Comparison of ENCODE assay signal across 8 cellular contexts in the genomic region with DNA sequence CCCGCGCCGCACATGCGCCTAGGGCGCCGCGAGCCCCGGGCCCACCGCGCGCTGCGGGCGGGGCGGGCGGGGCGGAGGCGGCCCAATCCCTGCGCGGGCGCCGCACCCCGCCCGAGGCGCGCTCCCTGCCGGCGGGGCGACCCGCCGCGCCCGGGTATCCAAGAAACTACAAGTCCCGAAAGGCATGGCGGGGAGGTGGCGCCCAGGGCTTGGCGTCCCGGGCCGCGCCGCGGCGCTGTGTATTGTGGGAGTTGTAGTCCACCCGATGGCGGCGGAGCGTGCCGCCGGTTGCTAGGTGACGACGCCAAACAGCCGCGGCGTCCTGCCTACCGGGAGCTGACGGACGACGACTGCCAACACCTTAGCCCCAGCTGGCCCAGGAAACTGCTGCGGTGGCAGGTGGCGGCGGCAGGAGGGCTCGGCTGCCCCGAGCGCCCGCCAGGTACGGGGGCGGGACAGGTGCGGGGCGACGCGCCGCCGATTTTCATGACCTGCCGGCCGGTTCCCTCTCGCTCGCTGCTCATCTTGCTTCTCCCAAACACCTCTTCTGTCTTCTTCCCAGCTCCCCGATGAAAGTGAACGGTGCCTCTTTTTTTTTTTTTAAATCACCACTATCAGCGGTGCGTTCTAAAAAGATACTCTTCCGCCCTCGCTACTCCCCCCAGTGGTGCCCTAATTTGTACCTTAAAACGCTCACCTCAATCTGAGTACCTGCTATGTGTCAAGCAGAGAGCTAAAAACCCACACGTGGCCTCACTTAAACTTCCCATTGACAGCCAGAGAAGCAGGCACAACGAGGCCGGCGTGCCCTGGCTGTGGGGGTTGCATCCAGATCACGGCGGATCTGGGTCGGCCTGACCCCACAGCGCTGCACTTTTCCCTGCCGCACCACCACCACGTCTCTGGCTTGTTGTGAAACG. TPM values are rescaled to one million over a fixed set of nuclear protein-coding genes. Genes with fewer than 3 reads are reported as not detected.
DNase-seq lines count a peak whose midpoint lies in the region; ATAC-seq and TF ChIP-seq lines count a peak whose summit lies in the region.

Gene CFAP99, plus strand, starts transcription at position 304 of the 920 bp plus-strand sequence.

- peak within 1 kb of the TSS; percentile 94 for H3K4me3 Mint-ChIP-seq in activated T-cell treated with anti-CD3 and anti-CD28 coated beads, Interleukin-2, amount 50 U/mL, for 4 hours

- intact Hi-C loops in PC-9 (cut with micrococcal nuclease; ENCODE audit: unreplicated experiment) (loop anchor here (1.0 to 10.0 kb wide), 2 partner anchors 46 to 157 kb away; partner anchors contain the start of genes MXD4 and RNF4), esophagus muscularis mucosa (cut with DNase I) (loop anchor here (5.0 to 10.0 kb wide), 4 partner anchors 48 to 546 kb away; partner anchors contain the start of genes GRK4, HAUS3, MXD4 and NOP14)

- no peaks in the 10 kb centered on the region for H3K9me3 Mint-ChIP-seq in activated T-cell treated with anti-CD3 and anti-CD28 coated beads, Interleukin-2, amount 50 U/mL, for 4 hours

- peak within 1 kb of the TSS; percentile 54; the same call in 1 of the 2 replicates for H3K4me3 ChIP-seq in PC-9
- H3K4me3 ChIP-seq in esophagus muscularis mucosa = peak within 1 kb of the TSS; percentile 71 to 88 (median 72)
- H3K4me3 ChIP-seq in muscle layer of duodenum (ENCODE audit: low read depth in 1 of 2, low read length in 2 of 2) = peak within 1 kb of the TSS; percentile 67 to 86

- DNase-seq in DMS153 treated with DMSO at 0.1 percent for 48 hours (lab: John Stamatoyannopoulos, UW; ENCODE audit: unreplicated experiment) (peak; percentile 67), KBM-7 (peak; percentile 95), PC-9 (peak; percentile 86 to 96), esophagus muscularis mucosa (ENCODE audit: extremely low spot score) (peak; percentile 98)
- peak; percentile 98 for DNase-seq in activated T-cell treated with anti-CD3 and anti-CD28 coated beads, Interleukin-2, amount 50 U/mL, for 4 hours
- peak; percentile 94 to 96 for DNase-seq in stimulated activated CD8-positive, alpha-beta memory T cell treated with anti-CD3 and anti-CD28 coated beads, Interleukin-7, amount 100 ng/mL, for 1 hour (ENCODE audit: low read depth in 2 of 2)

- ATAC-seq in GM21723 (IDR thresholded peaks at IDR 0.05; ENCODE audit: unreplicated experiment) = peak; percentile 92
- ATAC-seq in activated T-cell treated with anti-CD3 and anti-CD28 coated beads, Interleukin-2, amount 50 U/mL, for 4 hours = peak; percentile 93 to 94

- WGBS in esophagus muscularis mucosa = 2% methylated on average over 46 of the region's 94 CpGs

- peaks cover 46% of the 10 kb centered on the region for H3K27me3 ChIP-seq in PC-9 (ENCODE audit: insufficient read depth, low read depth)
- H3K27me3 ChIP-seq in esophagus muscularis mucosa = peaks cover 0 to 69% (median 13%) of the 10 kb centered on the region in 4 donors
- peaks cover 14% of the 10 kb centered on the region for H3K27me3 ChIP-seq in muscle layer of duodenum (ENCODE audit: low read depth, low read length)

- H3K9me3 ChIP-seq in PC-9 (ENCODE audit: insufficient read depth, low read depth) (no peaks in the 10 kb centered on the region), esophagus muscularis mucosa (no peaks in the 10 kb centered on the region), muscle layer of duodenum (ENCODE audit: control insufficient read depth in 1 of 2, low read length in 2 of 2) (no peaks in the 10 kb centered on the region)

- TF ChIP-seq EP300 in esophagus muscularis mucosa (IDR thresholded peaks at IDR 0.05) = no peak

- no peaks in the 10 kb centered on the region for H3K9me2 ChIP-seq in PC-9 (ENCODE audit: insufficient read depth)

- H3K27ac ChIP-seq in PC-9 (no peak within 1 kb of the TSS), esophagus muscularis mucosa (replicated peaks in 1 of 4) (peak within 1 kb of the TSS in 3 of 4 donors; percentile 43 to 62 (median 48)), muscle layer of duodenum (ENCODE audit: low read length) (no peak within 1 kb of the TSS)

- H3K36me3 Mint-ChIP-seq in activated T-cell treated with anti-CD3 and anti-CD28 coated beads, Interleukin-2, amount 50 U/mL, for 4 hours (ENCODE audit: insufficient read depth) = no peaks in the 10 kb centered on the region

- H3K27me3 Mint-ChIP-seq in activated T-cell treated with anti-CD3 and anti-CD28 coated beads, Interleukin-2, amount 50 U/mL, for 4 hours (ENCODE audit: low read depth) = peaks cover 18% of the 10 kb centered on the region

- H3K4me2 ChIP-seq in PC-9 = peak within 1 kb of the TSS; percentile 92

- peaks cover 37% of the 10 kb centered on the region for H3K4me1 Mint-ChIP-seq in activated T-cell treated with anti-CD3 and anti-CD28 coated beads, Interleukin-2, amount 50 U/mL, for 4 hours (ENCODE audit: low read depth)

- H3F3A ChIP-seq in PC-9 (ENCODE audit: insufficient read depth, low read depth) = no peaks in the 10 kb centered on the region

- POLR2A ChIA-PET in PC-9 (lab: Charles Lee; ENCODE audit: unreplicated experiment) = no interaction called here

- H3K36me3 ChIP-seq in PC-9 (ENCODE audit: low read depth) = no peaks in the 10 kb centered on the region
- H3K36me3 ChIP-seq in esophagus muscularis mucosa = no peaks in the 10 kb centered on the region
- H3K36me3 ChIP-seq in muscle layer of duodenum (ENCODE audit: control insufficient read depth in 1 of 2, insufficient read depth in 2 of 2, low read length in 2 of 2) = no peaks in the 10 kb centered on the region

- peak within 1 kb of the TSS; percentile 75 for H2AFZ ChIP-seq in PC-9

- no peaks in the 10 kb centered on the region for H3K79me2 ChIP-seq in PC-9 (ENCODE audit: low read depth)

- peaks cover 6% of the 10 kb centered on the region; the same call in 1 of the 2 replicates for H3K4me1 ChIP-seq in PC-9 (replicated peaks; ENCODE audit: insufficient read depth)
- peaks cover 21 to 41% (median 39%) of the 10 kb centered on the region in 4 donors for H3K4me1 ChIP-seq in esophagus muscularis mucosa
- H3K4me1 ChIP-seq in muscle layer of duodenum (ENCODE audit: control insufficient read depth in 1 of 2, insufficient read depth in 2 of 2, low read length in 2 of 2) = peaks cover 6 to 23% of the 10 kb centered on the region in 2 donors

- BruUV-seq in PC-9 (replicated peaks; lab: Mats Ljungman, UMichigan) = no TSS peak

- no peak for TF ChIP-seq POLR2A in esophagus muscularis mucosa (IDR thresholded peaks at IDR 0.05; ENCODE audit: low read depth)

- H4K20me1 ChIP-seq in PC-9 (ENCODE audit: insufficient read depth) = no peaks in the 10 kb centered on the region

- in situ Hi-C loops in KBM-7 (cut with MboI; ENCODE audit: low pct_unique_long_range_greater_than_20kb, low sequenced_read_pairs) = no loop called here

- CTCF ChIA-PET in PC-9 (lab: Charles Lee) = no interaction called here

- TF ChIP-seq CTCF in PC-9 (conservative IDR thresholded peaks at IDR 0.05) (no peak), esophagus muscularis mucosa (IDR thresholded peaks at IDR 0.05) (peak in 2 of 3 experiments; percentile 4 to 21)

RNA-seq across cellular contexts. Expression of gene CFAP99, which starts in this region (rescaled TPM):
- total RNA-seq in PC-9 (2021) = 0.48 and 0.85 TPM in 2 replicates
- not detected for total RNA-seq in activated T-cell treated with anti-CD3 and anti-CD28 coated beads, Interleukin-2, amount 50 U/mL, for 4 hours
- total RNA-seq in esophagus muscularis mucosa = 1 to 10 TPM in 1 of 4 donors, not detected in 3; 1.5 TPM

Comparison
In these comparisons a context has a peak if more than half of its experiments do, and no peak if none do; other contexts are left out.
1. Peak in DNase-seq, H3K4me3 ChIP-seq and H3K4me2 ChIP-seq in PC-9; RNA of the gene not detected or under 1 TPM.
2. Peak in DNase-seq and ATAC-seq in activated T-cell treated with anti-CD3 and anti-CD28 coated beads, Interleukin-2, amount 50 U/mL, for 4 hours; RNA of the gene not detected or under 1 TPM.
3. H3K27ac ChIP-seq: peak in esophagus muscularis mucosa (3 of 4); none in PC-9 (single experiment) and muscle layer of duodenum (single experiment).
4. Peak in every context shown above with its lines, with median percentiles within 50 percentile points of each other: DNase-seq and H3K4me3 ChIP-seq.